Comparison of ENCODE assay signal across 1 cellular context in the genomic region with DNA sequence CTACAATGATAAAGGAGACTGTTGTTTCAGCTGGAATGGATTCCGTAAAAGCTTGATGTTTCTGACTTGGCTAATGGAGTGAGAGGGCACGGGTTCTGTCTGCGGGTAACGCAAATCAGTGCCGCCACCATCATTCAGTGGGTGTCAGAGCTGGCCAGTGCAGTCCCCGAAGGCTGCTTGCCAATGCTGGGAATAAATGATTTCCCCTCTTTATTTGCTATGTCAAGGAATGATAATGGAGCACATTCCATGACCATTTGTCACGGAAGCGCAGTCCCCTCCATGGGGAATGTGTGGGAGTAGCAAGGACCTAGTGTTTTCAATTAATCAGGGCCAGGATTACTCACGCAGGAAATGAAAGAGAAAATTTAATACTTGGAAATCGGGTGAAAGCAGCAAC.
TF ChIP-seq lines count a peak whose summit lies in the region.

No MANE protein-coding gene starts in this region.

TF ChIP-seq in SK-N-SH treated with all-trans-retinoic acid at 6 μM for 48 hours, 23 proteins besides CTCF, POLR2A, EP300 and RAD21 (continued from another document):
- TF ChIP-seq, protein P1, sequence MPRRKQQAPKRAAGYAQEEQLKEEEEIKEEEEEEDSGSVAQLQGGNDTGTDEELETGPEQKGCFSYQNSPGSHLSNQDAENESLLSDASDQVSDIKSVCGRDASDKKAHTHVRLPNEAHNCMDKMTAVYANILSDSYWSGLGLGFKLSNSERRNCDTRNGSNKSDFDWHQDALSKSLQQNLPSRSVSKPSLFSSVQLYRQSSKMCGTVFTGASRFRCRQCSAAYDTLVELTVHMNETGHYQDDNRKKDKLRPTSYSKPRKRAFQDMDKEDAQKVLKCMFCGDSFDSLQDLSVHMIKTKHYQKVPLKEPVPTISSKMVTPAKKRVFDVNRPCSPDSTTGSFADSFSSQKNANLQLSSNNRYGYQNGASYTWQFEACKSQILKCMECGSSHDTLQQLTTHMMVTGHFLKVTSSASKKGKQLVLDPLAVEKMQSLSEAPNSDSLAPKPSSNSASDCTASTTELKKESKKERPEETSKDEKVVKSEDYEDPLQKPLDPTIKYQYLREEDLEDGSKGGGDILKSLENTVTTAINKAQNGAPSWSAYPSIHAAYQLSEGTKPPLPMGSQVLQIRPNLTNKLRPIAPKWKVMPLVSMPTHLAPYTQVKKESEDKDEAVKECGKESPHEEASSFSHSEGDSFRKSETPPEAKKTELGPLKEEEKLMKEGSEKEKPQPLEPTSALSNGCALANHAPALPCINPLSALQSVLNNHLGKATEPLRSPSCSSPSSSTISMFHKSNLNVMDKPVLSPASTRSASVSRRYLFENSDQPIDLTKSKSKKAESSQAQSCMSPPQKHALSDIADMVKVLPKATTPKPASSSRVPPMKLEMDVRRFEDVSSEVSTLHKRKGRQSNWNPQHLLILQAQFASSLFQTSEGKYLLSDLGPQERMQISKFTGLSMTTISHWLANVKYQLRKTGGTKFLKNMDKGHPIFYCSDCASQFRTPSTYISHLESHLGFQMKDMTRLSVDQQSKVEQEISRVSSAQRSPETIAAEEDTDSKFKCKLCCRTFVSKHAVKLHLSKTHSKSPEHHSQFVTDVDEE (CRISPR knock-in tag; IDR thresholded peaks at IDR 0.05), result no peak
- TF ChIP-seq ZFP30 (CRISPR knock-in tag; IDR thresholded peaks at IDR 0.05) (no peak), ARNTL (CRISPR knock-in tag; IDR thresholded peaks at IDR 0.05; ENCODE audit: borderline replicate concordance, low read depth) (no peak)
TF ChIP-seq in SK-N-SH treated with all-trans-retinoic acid at 6 μM for 48 hours: peak in this region for 0.
